ENCODE assay signal across 12 cellular contexts in genomic region chr11:13834463-13834862, GRCh38.
DNase-seq lines count a peak whose midpoint lies in the region; ATAC-seq and TF ChIP-seq lines count a peak whose summit lies in the region.
"Had no signal": no experiment of that assay in that cellular context is flagged by ENCODE, and none has a peak within 500 bp of the region (broad histone marks: within the 10 kb centered on the region; RNA-seq: fewer than 3 reads in every experiment).

No MANE protein-coding gene starts in this region.

- no peaks in the 10 kb centered on the region for H3F3A ChIP-seq in MM.1S (ENCODE audit: insufficient read depth, low read length)

- H3K27me3 ChIP-seq in MM.1S (replicated peaks; ENCODE audit: insufficient read depth, low read length) (no peaks in the 10 kb centered on the region), neuronal stem cell (ENCODE audit: control insufficient read depth in 3 of 3, insufficient read depth in 3 of 3, low read depth in 1 of 3, low read length in 3 of 3) (no peaks in the 10 kb centered on the region), tibial nerve (no peaks in the 10 kb centered on the region)

- peak; percentile 23; the same call in 1 of the 2 replicates for TF ChIP-seq CTCF in MM.1S (IDR thresholded peaks at IDR 0.05; ENCODE audit: low read length)
- TF ChIP-seq CTCF in tibial nerve (IDR thresholded peaks at IDR 0.05): peak in 1 of 5 experiments; percentile 21

- no peak overlapping the region for H3K18ac ChIP-seq in neuronal stem cell (ENCODE audit: low read length)

- H3K9me3 ChIP-seq in MM.1S (replicated peaks; ENCODE audit: insufficient read depth, low read length) (no peaks in the 10 kb centered on the region), neuronal stem cell (replicated peaks in 1 of 2; ENCODE audit: control insufficient read depth in 2 of 2, insufficient read depth in 1 of 2, low read depth in 1 of 2, low read length in 2 of 2) (no peaks in the 10 kb centered on the region), tibial nerve (no peaks in the 10 kb centered on the region)
- H3K9me3 ChIP-seq: A549 had no signal

- WGBS in neuronal stem cell (ENCODE audit: extremely low coverage in 2 of 2, insufficient read length in 2 of 2, insufficient replicate concordance in 1 of 2), 2 donors: no CpG with 5 or more reads among the region's 3 CpGs
- 42 to 46% methylated on average over 3 of the region's 3 CpGs for WGBS in tibial nerve, 2 donors

- H3K9me3 Mint-ChIP-seq in stimulated activated naive CD8-positive, alpha-beta T cell treated with anti-CD3 and anti-CD28 coated beads, Interleukin-15, amount 100 ng/mL, for 72 hours: peaks cover 13 to 23% of the 10 kb centered on the region in 2 donors

- H3K9ac ChIP-seq in MM.1S (ENCODE audit: low read length) (no peak overlapping the region), neuronal stem cell (ENCODE audit: low read depth, low read length, poor library complexity) (no peak overlapping the region)

- H3K4me1 ChIP-seq in MM.1S (ENCODE audit: low read length): no peaks in the 10 kb centered on the region
- H3K4me1 ChIP-seq in neuronal stem cell (ENCODE audit: control insufficient read depth in 2 of 2, insufficient read depth in 1 of 2, low read depth in 1 of 2, low read length in 2 of 2): no peaks in the 10 kb centered on the region
- H3K4me1 ChIP-seq in tibial nerve: no peaks in the 10 kb centered on the region
- H3K4me1 ChIP-seq: A549 had no signal

- H3K4me1 Mint-ChIP-seq in stimulated activated naive CD8-positive, alpha-beta T cell treated with anti-CD3 and anti-CD28 coated beads, Interleukin-15, amount 100 ng/mL, for 72 hours: peaks cover 24% of the 10 kb centered on the region

- H3K79me2 ChIP-seq in MM.1S (ENCODE audit: low read length): no peaks in the 10 kb centered on the region

- no peak overlapping the region for H3K4me3 Mint-ChIP-seq in stimulated activated naive CD8-positive, alpha-beta T cell treated with anti-CD3 and anti-CD28 coated beads, Interleukin-15, amount 100 ng/mL, for 72 hours

- no peak overlapping the region for H2AK5ac ChIP-seq in neuronal stem cell (ENCODE audit: low read depth, low read length)

- no peak overlapping the region for H3K14ac ChIP-seq in neuronal stem cell (ENCODE audit: low read length)

- TF ChIP-seq EP300 in tibial nerve (IDR thresholded peaks at IDR 0.05): no peak

- no peaks in the 10 kb centered on the region for H3K36me3 ChIP-seq in MM.1S (replicated peaks; ENCODE audit: insufficient read depth, low read length)
- H3K36me3 ChIP-seq in neuronal stem cell (replicated peaks in 1 of 2; ENCODE audit: control insufficient read depth in 2 of 2, insufficient read depth in 2 of 2, low read length in 2 of 2): no peaks in the 10 kb centered on the region
- H3K36me3 ChIP-seq in tibial nerve: no peaks in the 10 kb centered on the region

- no peak overlapping the region for H3K4ac ChIP-seq in neuronal stem cell (ENCODE audit: low read length)

- no peak overlapping the region for H2BK120ac ChIP-seq in neuronal stem cell (ENCODE audit: low read depth, low read length)

- no peak overlapping the region for H4K8ac ChIP-seq in neuronal stem cell (ENCODE audit: low read depth, low read length)

- DNase-seq in NCI-H748 (lab: John Stamatoyannopoulos, UW; ENCODE audit: unreplicated experiment) (peak; percentile 16), NCI-H748 treated with DMSO at 0.1 percent for 48 hours (lab: John Stamatoyannopoulos, UW) (no peak), MM.1S (no peak), ecto neural progenitor cell (ENCODE audit: low spot score) (peak; percentile 59), neuronal stem cell (ENCODE audit: low spot score) (peak; percentile 24), tibial nerve (ENCODE audit: low spot score in 2 of 2) (no peak)
- DNase-seq in stimulated activated naive CD8-positive, alpha-beta T cell treated with anti-CD3 and anti-CD28 coated beads, Interleukin-15, amount 100 ng/mL, for 72 hours: no peak
- DNase-seq: activated effector memory CD4-positive, alpha-beta T cell treated with anti-CD3 and anti-CD28 coated beads, Interleukin-2, amount 50 U/mL, for 16 hours; NCI-H2171 treated with DMSO at 0.1 percent for 48 hours; stimulated activated naive CD4-positive, alpha-beta T cell treated with Interleukin-2 at 50 U/mL for 16 hours had no signal

- no peaks in the 10 kb centered on the region for H3K9me2 ChIP-seq in MM.1S (replicated peaks; ENCODE audit: insufficient read depth, low read length)

- no peak overlapping the region for H4K91ac ChIP-seq in neuronal stem cell (ENCODE audit: low read depth, low read length, poor library complexity)

- H3K4me2 ChIP-seq in MM.1S (ENCODE audit: low read depth, low read length) (no peak overlapping the region), neuronal stem cell (ENCODE audit: insufficient read depth, low read length, poor library complexity, severe bottlenecking) (no peak overlapping the region)
- H3K4me2 ChIP-seq: A549 had no signal

- no peak overlapping the region for H2BK5ac ChIP-seq in neuronal stem cell (ENCODE audit: low read length)

- ATAC-seq in stimulated activated naive CD8-positive, alpha-beta T cell treated with anti-CD3 and anti-CD28 coated beads, Interleukin-15, amount 100 ng/mL, for 72 hours: no peak
- no peak for ATAC-seq in HG02610 (IDR thresholded peaks at IDR 0.05; ENCODE audit: unreplicated experiment)

- H4K20me1 ChIP-seq in MM.1S (ENCODE audit: insufficient read depth, low read length): no peaks in the 10 kb centered on the region

- no peak for TF ChIP-seq POLR2A in tibial nerve (IDR thresholded peaks at IDR 0.05)

- H3K79me1 ChIP-seq in neuronal stem cell (ENCODE audit: low read depth, low read length): no peaks in the 10 kb centered on the region

- H3K27ac Mint-ChIP-seq in stimulated activated naive CD8-positive, alpha-beta T cell treated with anti-CD3 and anti-CD28 coated beads, Interleukin-15, amount 100 ng/mL, for 72 hours: no peak overlapping the region

- no peak overlapping the region for H2AFZ ChIP-seq in MM.1S (ENCODE audit: low read length)
- H2AFZ ChIP-seq in neuronal stem cell (ENCODE audit: low read length): no peak overlapping the region

- no peak overlapping the region for H2BK15ac ChIP-seq in neuronal stem cell (ENCODE audit: low read length)

- H3K27me3 Mint-ChIP-seq in stimulated activated naive CD8-positive, alpha-beta T cell treated with anti-CD3 and anti-CD28 coated beads, Interleukin-15, amount 100 ng/mL, for 72 hours: no peaks in the 10 kb centered on the region

- no peak overlapping the region for H3K23ac ChIP-seq in neuronal stem cell (ENCODE audit: low read depth, low read length, poor library complexity)

- no peak overlapping the region for H3K4me3 ChIP-seq in MM.1S (ENCODE audit: low read length)
- no peak overlapping the region for H3K4me3 ChIP-seq in neuronal stem cell (ENCODE audit: low read length in 2 of 2)
- no peak overlapping the region for H3K4me3 ChIP-seq in tibial nerve
- H3K4me3 ChIP-seq: A549 had no signal

- no peak overlapping the region for H2BK12ac ChIP-seq in neuronal stem cell (ENCODE audit: low read length)

- H3K27ac ChIP-seq in MM.1S (ENCODE audit: low read length): no peak overlapping the region
- H3K27ac ChIP-seq in neuronal stem cell (replicated peaks; ENCODE audit: low read length): no peak overlapping the region
- H3K27ac ChIP-seq in tibial nerve: no peak overlapping the region
- H3K27ac ChIP-seq: A549 had no signal

Comparison
In these comparisons a context has a peak if more than half of its experiments do, and no peak if none do; other contexts are left out.
1. DNase-seq: peak in NCI-H748 (single experiment), ecto neural progenitor cell (single experiment) and neuronal stem cell (single experiment); none in NCI-H748 treated with DMSO at 0.1 percent for 48 hours (single experiment), MM.1S (single experiment), stimulated activated naive CD8-positive, alpha-beta T cell treated with anti-CD3 and anti-CD28 coated beads, Interleukin-15, amount 100 ng/mL, for 72 hours (0 of 2) and tibial nerve (0 of 2).